Comparison of ENCODE assay signal across 1 cellular context in the genomic region with DNA sequence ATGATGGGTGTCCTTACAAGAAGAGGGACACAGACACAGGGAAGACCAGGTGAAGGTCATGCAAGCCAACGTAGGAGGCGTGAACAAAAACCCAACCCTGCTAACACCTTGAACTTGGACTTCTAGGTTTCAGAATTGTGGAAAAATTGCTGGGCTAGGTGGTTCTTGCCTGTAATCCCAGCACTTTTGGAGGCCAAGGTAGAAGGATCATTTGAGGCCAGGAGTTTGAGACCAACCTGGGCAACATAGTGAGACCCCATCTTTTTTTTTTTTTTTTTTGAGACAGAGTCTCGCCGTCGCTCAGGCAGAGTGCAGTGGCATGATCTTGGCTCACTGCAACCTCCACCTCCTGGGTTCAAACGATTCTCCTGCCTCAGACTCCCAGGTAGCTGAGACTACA. TPM values are rescaled to one million over a fixed set of nuclear protein-coding genes. Genes with fewer than 3 reads are reported as not detected.
"Had no signal": no experiment of that assay in that cellular context is flagged by ENCODE, and none has a peak within 500 bp of the region (broad histone marks: within the 10 kb centered on the region; RNA-seq: fewer than 3 reads in every experiment).

No MANE protein-coding gene starts in this region.

RNA-seq across cellular contexts. Expression of gene MGAT5B, which starts 25.1 kb away (rescaled TPM):
- total RNA-seq: Right ventricle myocardium inferior had no signal
